In the genomic region with DNA sequence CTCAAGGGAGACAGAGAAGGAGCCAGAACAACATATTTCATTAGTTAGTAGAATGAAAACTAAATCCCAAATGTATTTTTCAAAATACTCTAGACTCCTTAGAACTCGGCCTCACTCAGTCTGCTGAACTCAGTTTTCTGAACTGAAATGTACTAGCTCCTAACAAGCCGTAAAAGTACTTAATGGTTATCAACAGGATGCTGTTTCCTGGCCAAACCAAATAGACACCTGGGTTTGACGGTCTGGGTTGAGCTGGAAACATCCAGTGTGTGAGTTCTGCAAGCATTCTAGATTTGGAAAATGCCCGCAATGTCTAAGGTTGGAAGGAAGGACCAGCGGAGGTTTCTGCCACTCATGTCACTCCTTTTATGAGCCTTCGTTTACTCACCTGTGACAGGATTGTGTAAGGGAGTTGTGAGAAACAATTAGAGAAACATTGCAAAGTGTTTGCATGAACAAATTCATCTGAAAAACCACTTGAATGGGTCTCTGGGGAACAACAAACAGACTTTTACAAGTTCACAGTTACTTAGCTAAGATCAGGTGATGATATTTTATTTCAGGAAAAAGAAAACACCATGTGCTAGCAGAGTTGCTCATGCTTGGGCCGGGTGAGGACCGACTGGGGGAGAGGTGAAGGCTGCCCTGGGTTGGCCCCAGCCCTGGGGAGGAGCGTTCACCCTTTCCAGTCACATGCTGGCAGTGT, we compare ENCODE assay signal across 20 cellular contexts.
DNase-seq lines count a peak whose midpoint lies in the region; ATAC-seq and TF ChIP-seq lines count a peak whose summit lies in the region.
"Had no signal": no experiment of that assay in that cellular context is flagged by ENCODE, and none has a peak within 500 bp of the region (broad histone marks: within the 10 kb centered on the region; RNA-seq: fewer than 3 reads in every experiment).

No MANE protein-coding gene starts in this region.

- no peak overlapping the region for H3K4me3 ChIP-seq in coronary artery
- H3K4me3 ChIP-seq: pancreas, PC-9, smooth muscle cell, thoracic aorta had no signal

- ATAC-seq in left cardiac atrium (peak; percentile 17 to 60), sciatic nerve (peak; percentile 59)
- ATAC-seq: pancreas had no signal

- TF ChIP-seq CTCF in coronary artery (IDR thresholded peaks at IDR 0.05), result no peak

- H3K27ac ChIP-seq in coronary artery, result no peak overlapping the region
- H3K27ac ChIP-seq: pancreas, PC-9, thoracic aorta had no signal

- intact Hi-C loops in left cardiac atrium (cut with DNase I), result no loop called here
- intact Hi-C loops in sciatic nerve (cut with DNase I), result no loop called here

- peak in 2 of 3 experiments; percentile 50 to 64 for DNase-seq in NCI-H1417 (lab: John Stamatoyannopoulos, UW)
- no peak for DNase-seq in NCI-H1417 treated with DMSO at 0.1 percent for 48 hours (lab: John Stamatoyannopoulos, UW)
- DNase-seq in NCI-H187 treated with DMSO at 0.1 percent for 48 hours (lab: John Stamatoyannopoulos, UW), result peak; percentile 3
- peak; percentile 28 for DNase-seq in left cardiac atrium
- no peak for DNase-seq in sciatic nerve (ENCODE audit: low spot score)
- DNase-seq in DMS114 treated with DMSO at 0.1 percent for 48 hours (lab: John Stamatoyannopoulos, UW; ENCODE audit: unreplicated experiment), result no peak
- DNase-seq in NOMO-1 treated with dmso at 0.1 percent for 144 hours (lab: John Stamatoyannopoulos, UW; ENCODE audit: unreplicated experiment), result no peak
- no peak for DNase-seq in coronary artery (ENCODE audit: low spot score)
- DNase-seq: activated effector memory CD4-positive, alpha-beta T cell treated with anti-CD3 and anti-CD28 coated beads, Interleukin-2, amount 50 U/mL, for 16 hours; amniotic stem cell; CD4-positive, CD25-positive, alpha-beta regulatory T cell; cerebellar nuclear complex; HFFc6; NCI-H524; pancreas; PC-9; stimulated activated CD4-positive, alpha-beta T cell treated with anti-CD3 and anti-CD28 coated beads, Interleukin-4, amount 100 ng/mL, for 4 hours; stimulated activated CD8-positive, alpha-beta memory T cell treated with anti-CD3 and anti-CD28 coated beads, Interleukin-4, amount 100 ng/mL, for 48 hours had no signal

Comparison
In these comparisons a context has a peak if more than half of its experiments do, and no peak if none do; other contexts are left out.
1. DNase-seq: peak in NCI-H1417 (2 of 3), NCI-H187 treated with DMSO at 0.1 percent for 48 hours (single experiment) and left cardiac atrium (single experiment); none in NCI-H1417 treated with DMSO at 0.1 percent for 48 hours (single experiment), sciatic nerve (single experiment), DMS114 treated with DMSO at 0.1 percent for 48 hours (single experiment), NOMO-1 treated with dmso at 0.1 percent for 144 hours (single experiment) and coronary artery (single experiment).